ENCODE assay signal across 21 cellular contexts in the genomic region with DNA sequence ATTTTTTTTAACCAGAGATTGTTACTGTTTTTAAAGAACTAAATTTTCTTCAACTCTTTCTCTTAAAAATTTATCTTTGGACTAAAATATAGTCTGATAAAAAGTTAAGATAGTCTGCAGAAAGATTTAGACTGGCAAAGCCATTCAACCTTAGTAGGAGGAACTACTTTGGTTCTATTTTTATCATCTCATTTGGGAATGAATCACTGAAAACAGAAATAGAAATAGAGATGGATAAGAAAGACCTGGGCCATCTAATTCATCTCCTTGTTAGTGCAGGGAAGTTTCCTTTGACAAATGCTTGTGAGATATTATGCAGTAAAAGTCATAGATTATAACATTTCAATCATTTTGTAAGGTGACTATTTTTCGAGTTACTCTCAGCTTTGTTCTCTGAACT.
"Had no signal": no experiment of that assay in that cellular context is flagged by ENCODE, and none has a peak within 500 bp of the region (broad histone marks: within the 10 kb centered on the region; RNA-seq: fewer than 3 reads in every experiment).

No MANE protein-coding gene starts in this region.

- ATAC-seq: stimulated activated naive CD8-positive, alpha-beta T cell treated with anti-CD3 and anti-CD28 coated beads, Interleukin-15, Interleukin-2, amounts not matched to agents 100 U/mL and 50 U/mL, for 24 hours had no signal

- H3K4me2 ChIP-seq: hepatocyte had no signal

- H3K4me1 ChIP-seq: breast epithelium, parathyroid adenoma, prostate gland, suprapubic skin had no signal

- H3K36me3 ChIP-seq: breast epithelium, prostate gland, suprapubic skin, tibial nerve had no signal

- H2AFZ ChIP-seq: hepatocyte, parathyroid adenoma had no signal

- H3K9me3 ChIP-seq: prostate gland, sigmoid colon, suprapubic skin, tibial nerve had no signal

- H3K9ac ChIP-seq: parathyroid adenoma had no signal

- H3K27ac ChIP-seq: breast epithelium, esophagus muscularis mucosa, hepatocyte, parathyroid adenoma, prostate gland, sigmoid colon, suprapubic skin, tibial nerve had no signal

- DNase-seq: central memory CD4-positive, alpha-beta T cell; cortex of kidney; dorsolateral prefrontal cortex; effector CD8-positive, alpha-beta T cell; foreskin fibroblast; head of caudate nucleus; mammary epithelial cell; naive B cell; sigmoid colon; small intestine; stimulated activated CD4-positive, alpha-beta T cell treated with anti-CD3 and anti-CD28 coated beads, Interleukin-12 subunit alpha, Interleukin-12 subunit beta, amount 100 ng/mL, for 4 hours; stimulated activated naive CD8-positive, alpha-beta T cell treated with anti-CD3 and anti-CD28 coated beads, Interleukin-15, Interleukin-2, amounts not matched to agents 100 U/mL and 50 U/mL, for 24 hours had no signal

- H3K4me1 Mint-ChIP-seq: naive B cell had no signal

- H3K4me3 Mint-ChIP-seq: naive B cell, nephron had no signal

- H3K4me3 ChIP-seq: breast epithelium, dorsolateral prefrontal cortex, esophagus muscularis mucosa, hepatocyte, prostate gland, sigmoid colon, suprapubic skin, tibial nerve had no signal

- H3K27me3 ChIP-seq: breast epithelium, dorsolateral prefrontal cortex, esophagus muscularis mucosa, hepatocyte, sigmoid colon, suprapubic skin, tibial nerve had no signal

- FAIRE-seq: endometrium, small intestine had no signal

- H3K27me3 Mint-ChIP-seq: naive B cell had no signal

- H3K27ac Mint-ChIP-seq: naive B cell, nephron had no signal
